24 cellular contexts compared by ENCODE assay signal in the genomic region with DNA sequence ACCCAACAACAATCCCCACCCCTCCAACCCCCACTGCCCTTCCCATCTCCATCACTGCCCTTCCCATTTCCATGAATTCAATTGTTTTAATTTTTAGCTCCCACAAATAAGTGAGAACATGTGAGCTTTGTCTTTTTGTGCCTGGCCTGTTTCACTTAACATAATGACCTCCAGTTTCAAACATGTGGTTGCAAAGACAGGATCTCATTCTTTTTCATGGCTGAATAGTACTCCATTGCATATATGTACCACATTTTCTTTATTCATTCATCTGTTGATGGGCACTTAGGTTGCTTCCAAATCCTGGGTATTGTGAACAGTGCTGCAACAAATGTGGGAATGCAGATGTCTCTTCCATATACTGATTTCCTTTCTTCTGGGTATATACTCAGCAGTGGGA. TPM values are rescaled to one million over a fixed set of nuclear protein-coding genes. Genes with fewer than 3 reads are reported as not detected.
DNase-seq lines count a peak whose midpoint lies in the region; ATAC-seq and FAIRE-seq lines count a peak whose summit lies in the region.
"Had no signal": no experiment of that assay in that cellular context is flagged by ENCODE, and none has a peak within 500 bp of the region (broad histone marks: within the 10 kb centered on the region; RNA-seq: fewer than 3 reads in every experiment).

No MANE protein-coding gene starts in this region.

- H3K27ac Mint-ChIP-seq in activated T-cell treated with anti-CD3 and anti-CD28 coated beads, Interleukin-2, amount 50 U/mL, for 24 hours, result peak overlapping the region; percentile 98
- peak overlapping the region; percentile 92 for H3K27ac Mint-ChIP-seq in activated naive CD4-positive, alpha-beta T cell treated with anti-CD3 and anti-CD28 coated beads, Interleukin-2, amount 50 U/mL, for 72 hours
- H3K27ac Mint-ChIP-seq in naive thymus-derived CD8-positive, alpha-beta T cell, result peak overlapping the region; percentile 96 to 99 (median 98)

- POLR2A ChIA-PET in naive thymus-derived CD8-positive, alpha-beta T cell (lab: Charles Lee), result interaction anchor here (1.4 to 7.5 kb wide), 8 partner anchors 11 to 100 kb away, joined by 3 to 104 read pairs (median 8); no protein-coding TSS in a partner anchor

- H3K9me3 Mint-ChIP-seq in activated T-cell treated with anti-CD3 and anti-CD28 coated beads, Interleukin-2, amount 50 U/mL, for 24 hours, result peaks cover 11% of the 10 kb centered on the region
- H3K9me3 Mint-ChIP-seq in activated naive CD4-positive, alpha-beta T cell treated with anti-CD3 and anti-CD28 coated beads, Interleukin-2, amount 50 U/mL, for 72 hours, result peaks cover 0 to 7% of the 10 kb centered on the region in 2 donors
- peaks cover 0 to 10% (median 0%) of the 10 kb centered on the region in 9 donors for H3K9me3 Mint-ChIP-seq in naive thymus-derived CD8-positive, alpha-beta T cell

- H3K27me3 Mint-ChIP-seq in activated T-cell treated with anti-CD3 and anti-CD28 coated beads, Interleukin-2, amount 50 U/mL, for 24 hours, result no peaks in the 10 kb centered on the region
- no peaks in the 10 kb centered on the region for H3K27me3 Mint-ChIP-seq in naive thymus-derived CD8-positive, alpha-beta T cell

- H3K4me3 Mint-ChIP-seq in activated T-cell treated with anti-CD3 and anti-CD28 coated beads, Interleukin-2, amount 50 U/mL, for 24 hours, result peak overlapping the region; percentile 93
- peak overlapping the region in 7 of 10 donors; percentile 9 to 91 (median 27) for H3K4me3 Mint-ChIP-seq in naive thymus-derived CD8-positive, alpha-beta T cell

- DNase-seq in activated T-cell treated with anti-CD3 and anti-CD28 coated beads, Interleukin-2, amount 50 U/mL, for 24 hours, result no peak
- DNase-seq in activated T-cell treated with anti-CD3 and anti-CD28 coated beads for 4 hours, result no peak
- DNase-seq in GM18507 (ENCODE audit: extremely low spot score, insufficient read length, low read depth), result no peak
- DNase-seq in activated naive CD4-positive, alpha-beta T cell treated with anti-CD3 and anti-CD28 coated beads, Interleukin-2, amount 50 U/mL, for 72 hours (ENCODE audit: low spot score in 2 of 2), result no peak
- no peak for DNase-seq in naive thymus-derived CD8-positive, alpha-beta T cell
- no peak for DNase-seq in HTR-8/SVneo (ENCODE audit: insufficient read length, low spot score)
- no peak for DNase-seq in medulla oblongata (ENCODE audit: extremely low spot score)
- DNase-seq in T1000 (lab: John Stamatoyannopoulos, UW), result no peak
- DNase-seq: activated CD4-positive, alpha-beta T cell treated with anti-CD3 and anti-CD28 coated beads for 1 hour; cerebellar nuclear complex; dorsolateral prefrontal cortex; NCI-H1105 treated with DMSO at 0.1 percent for 48 hours; NCI-H2029 treated with DMSO at 0.1 percent for 48 hours; NCI-H774; stimulated activated CD4-positive, alpha-beta T cell treated with anti-CD3 and anti-CD28 coated beads, Interleukin-12 subunit alpha, Interleukin-12 subunit beta, amount 100 ng/mL, for 4 hours; stimulated activated CD4-positive, alpha-beta T cell treated with anti-CD3 and anti-CD28 coated beads, Interleukin-4, amount 100 ng/mL, for 4 hours; stimulated activated naive CD8-positive, alpha-beta T cell treated with anti-CD3 and anti-CD28 coated beads, Interleukin-15, Interleukin-2, amounts not matched to agents 100 U/mL and 50 U/mL, for 24 hours; tibial artery had no signal

- H3K36me3 Mint-ChIP-seq in activated T-cell treated with anti-CD3 and anti-CD28 coated beads, Interleukin-2, amount 50 U/mL, for 24 hours (ENCODE audit: low read depth), result peaks cover 44% of the 10 kb centered on the region
- peaks cover 35 to 64% of the 10 kb centered on the region in 2 donors for H3K36me3 Mint-ChIP-seq in activated naive CD4-positive, alpha-beta T cell treated with anti-CD3 and anti-CD28 coated beads, Interleukin-2, amount 50 U/mL, for 72 hours
- H3K36me3 Mint-ChIP-seq in naive thymus-derived CD8-positive, alpha-beta T cell, result peaks cover 0 to 5% (median 0%) of the 10 kb centered on the region in 3 donors

- FAIRE-seq in GM18507 (lab: Jason Lieb, UNC) (peak; percentile 26), HTR-8/SVneo (lab: Jason Lieb, UNC) (no peak)
- FAIRE-seq: keratinocyte had no signal

- peaks cover 72% of the 10 kb centered on the region for H3K4me1 Mint-ChIP-seq in activated T-cell treated with anti-CD3 and anti-CD28 coated beads, Interleukin-2, amount 50 U/mL, for 24 hours (ENCODE audit: low read depth)
- H3K4me1 Mint-ChIP-seq in naive thymus-derived CD8-positive, alpha-beta T cell, result peaks cover 38 to 61% (median 53%) of the 10 kb centered on the region in 4 donors

- no peak for ATAC-seq in activated naive CD4-positive, alpha-beta T cell treated with anti-CD3 and anti-CD28 coated beads, Interleukin-2, amount 50 U/mL, for 72 hours
- ATAC-seq in naive thymus-derived CD8-positive, alpha-beta T cell, result no peak

RNA-seq across cellular contexts. Expression of a gene that starts 1.0 kb away (rescaled TPM):
- total RNA-seq in activated naive CD4-positive, alpha-beta T cell treated with anti-CD3 and anti-CD28 coated beads, Interleukin-2, amount 50 U/mL, for 72 hours, result 100 to 1,000 TPM; 170 to 253 TPM
- total RNA-seq in naive thymus-derived CD8-positive, alpha-beta T cell, result 10 to 100 TPM; 31.1 to 34.2 TPM
- polyA plus RNA-seq in naive thymus-derived CD8-positive, alpha-beta T cell, result 100 to 1,000 TPM in 1 of 3 donors, 10 to 100 TPM in 2; 74.9 to 113 (median 81.1) TPM
- polyA plus RNA-seq: neural cell had no signal

RNA-seq across cellular contexts. Expression of a gene that starts 37.3 kb away (rescaled TPM):
- 10 to 100 TPM; 13.8 to 14.5 TPM for total RNA-seq in activated naive CD4-positive, alpha-beta T cell treated with anti-CD3 and anti-CD28 coated beads, Interleukin-2, amount 50 U/mL, for 72 hours
- total RNA-seq in naive thymus-derived CD8-positive, alpha-beta T cell, result 10 to 100 TPM; 24.6 to 25.7 TPM
- 1 to 10 TPM in 2 of 3 donors, under 1 TPM in 1; 0.68 to 4.0 (median 1.7) TPM for polyA plus RNA-seq in naive thymus-derived CD8-positive, alpha-beta T cell

RNA-seq across cellular contexts. Expression of a gene that starts 41.2 kb away (rescaled TPM):
- total RNA-seq in activated naive CD4-positive, alpha-beta T cell treated with anti-CD3 and anti-CD28 coated beads, Interleukin-2, amount 50 U/mL, for 72 hours, result 10 to 100 TPM in 1 of 2 donors, 1 to 10 TPM in 1; 8.7 to 27.8 TPM
- under 1 TPM; 0.27 to 0.36 TPM for total RNA-seq in naive thymus-derived CD8-positive, alpha-beta T cell
- polyA plus RNA-seq in naive thymus-derived CD8-positive, alpha-beta T cell, result under 1 TPM; 0.05 to 0.09 (median 0.06) TPM
- total RNA-seq: dorsolateral prefrontal cortex, glomerular endothelial cell, M059J, right cardiac atrium, Right ventricle myocardium inferior had no signal
- polyA plus RNA-seq: keratinocyte, neural cell, right cardiac atrium had no signal

Comparison
In these comparisons a context has a peak if more than half of its experiments do, and no peak if none do; other contexts are left out.
1. RNA of a gene that starts 1.0 kb away (total RNA-seq): 170 to 253 TPM in activated naive CD4-positive, alpha-beta T cell treated with anti-CD3 and anti-CD28 coated beads, Interleukin-2, amount 50 U/mL, for 72 hours; 31.1 to 34.2 TPM in naive thymus-derived CD8-positive, alpha-beta T cell; every median in the first group is over 4 times any median in the second.
2. RNA of a gene that starts 41.2 kb away (total RNA-seq): 8.7 to 27.8 TPM in activated naive CD4-positive, alpha-beta T cell treated with anti-CD3 and anti-CD28 coated beads, Interleukin-2, amount 50 U/mL, for 72 hours; 0.27 to 0.36 TPM in naive thymus-derived CD8-positive, alpha-beta T cell; every median in the first group is over 4 times any median in the second.
3. Peak in every context shown above with its lines, with median percentiles within 50 percentile points of each other: H3K27ac Mint-ChIP-seq.